1 cellular context compared by ENCODE assay signal in genomic region chr1:110872366-110872744, GRCh38.
TF ChIP-seq lines count a peak whose summit lies in the region.

No MANE protein-coding gene starts in this region.

TF ChIP-seq in GM12878, 131 proteins besides CTCF, POLR2A, EP300 and RAD21 (continued from another document):
- TF ChIP-seq SRF (IDR thresholded peaks at IDR 0.05; ENCODE audit: low read depth in 2 of 2, low read length in 2 of 2) (peak; percentile 60 to 85; a peak in 3 of 4 replicates), CHD2 (IDR thresholded peaks at IDR 0.05; ENCODE audit: borderline replicate concordance, low read depth, low read length) (0 out of 2 replicates have a peak, but pooled peaks have one; percentile 33), CREB1 (IDR thresholded peaks at IDR 0.05; ENCODE audit: low read depth) (0 out of 2 replicates have a peak, but pooled peaks have one; percentile 14)
TF ChIP-seq in GM12878: peak in this region for 21.
